Comparison of ENCODE assay signal across 29 cellular contexts in genomic region chr2:195573314-195573713, GRCh38.
DNase-seq lines count a peak whose midpoint lies in the region; ATAC-seq and TF ChIP-seq lines count a peak whose summit lies in the region.
"Had no signal": no experiment of that assay in that cellular context is flagged by ENCODE, and none has a peak within 500 bp of the region (broad histone marks: within the 10 kb centered on the region; RNA-seq: fewer than 3 reads in every experiment).

No MANE protein-coding gene starts in this region.

- H3K4me1 ChIP-seq in SJCRH30, result no peaks in the 10 kb centered on the region
- H3K4me1 ChIP-seq: ascending aorta, gastroesophageal sphincter, neural progenitor cell, right lobe of liver had no signal

- H3K27ac ChIP-seq in angular gyrus (ENCODE audit: low read depth, low read length), result peak overlapping the region; percentile 62
- peak overlapping the region; percentile 20 for H3K27ac ChIP-seq in temporal lobe (ENCODE audit: low read depth, low read length)
- H3K27ac ChIP-seq in SJCRH30, result no peak overlapping the region
- H3K27ac ChIP-seq: ascending aorta, esophagus muscularis mucosa, gastroesophageal sphincter, HL-60, neural progenitor cell, right lobe of liver, tibial nerve, WERI-Rb-1 had no signal

- peaks cover 30 to 40% of the 10 kb centered on the region in 2 donors for H3K4me1 Mint-ChIP-seq in natural killer cell treated with Interleukin-12 subunit alpha and Interleukin-12 subunit beta and Interleukin-15 and Interleukin-18, amount 100 ng/mL, for 72 hours (ENCODE audit: low read depth in 2 of 2)
- H3K4me1 Mint-ChIP-seq in natural killer cell, result peaks cover 17 to 18% of the 10 kb centered on the region in 2 donors

- no peaks in the 10 kb centered on the region for H3K9me3 Mint-ChIP-seq in natural killer cell treated with Interleukin-12 subunit alpha and Interleukin-12 subunit beta and Interleukin-15 and Interleukin-18, amount 100 ng/mL, for 72 hours
- H3K9me3 Mint-ChIP-seq in natural killer cell, result no peaks in the 10 kb centered on the region
- H3K9me3 Mint-ChIP-seq: CD8-positive, alpha-beta memory T cell had no signal

- no peak for DNase-seq in natural killer cell treated with Interleukin-12 subunit alpha and Interleukin-12 subunit beta and Interleukin-15 and Interleukin-18, amount 100 ng/mL, for 72 hours (ENCODE audit: low spot score)
- no peak for DNase-seq in natural killer cell
- DNase-seq in HCEC 1CT, result peak; percentile 15
- no peak for DNase-seq in SJCRH30
- no peak for DNase-seq in posterior cingulate gyrus
- DNase-seq: CD8-positive, alpha-beta memory T cell; cortex of kidney; endodermal cell; NCI-H1092; NCI-H1930; NCI-H2227 treated with DMSO at 0.1 percent for 48 hours; NCI-H82; right lobe of liver; SK-N-SH; stimulated activated CD4-positive, alpha-beta T cell treated with anti-CD3 and anti-CD28 coated beads, Interleukin-12 subunit alpha, Interleukin-12 subunit beta, amount 100 ng/mL, for 4 hours; stimulated activated CD4-positive, alpha-beta T cell treated with anti-CD3 and anti-CD28 coated beads, Interleukin-4, amount 100 ng/mL, for 4 hours; T-helper 9 cell; WERI-Rb-1 had no signal

- H3K27me3 ChIP-seq in SJCRH30, result peaks cover 5% of the 10 kb centered on the region; the same call in 1 of the 2 replicates
- H3K27me3 ChIP-seq: ascending aorta, esophagus muscularis mucosa, gastroesophageal sphincter, neural progenitor cell, right lobe of liver, tibial nerve had no signal

- intact Hi-C loops in natural killer cell (cut with micrococcal nuclease) (no loop called here), posterior cingulate gyrus (cut with DNase I) (no loop called here)

- H3K4me3 Mint-ChIP-seq in natural killer cell treated with Interleukin-12 subunit alpha and Interleukin-12 subunit beta and Interleukin-15 and Interleukin-18, amount 100 ng/mL, for 72 hours, result no peak overlapping the region
- no peak overlapping the region for H3K4me3 Mint-ChIP-seq in natural killer cell
- H3K4me3 Mint-ChIP-seq: activated naive CD8-positive, alpha-beta T cell; CD8-positive, alpha-beta memory T cell; endodermal cell; neural progenitor cell; stimulated activated naive CD8-positive, alpha-beta T cell treated with anti-CD3 and anti-CD28 coated beads, Interleukin-15, Interleukin-2, amounts not matched to agents 100 ng/mL and 50 ng/mL, for 24 hours had no signal

- no peaks in the 10 kb centered on the region for H3K9me3 ChIP-seq in SJCRH30 (replicated peaks)
- H3K9me3 ChIP-seq: ascending aorta, esophagus muscularis mucosa, gastroesophageal sphincter, right lobe of liver, SK-N-SH, tibial nerve had no signal

- peaks cover 5% of the 10 kb centered on the region for H3K36me3 Mint-ChIP-seq in natural killer cell treated with Interleukin-12 subunit alpha and Interleukin-12 subunit beta and Interleukin-15 and Interleukin-18, amount 100 ng/mL, for 72 hours
- H3K36me3 Mint-ChIP-seq in natural killer cell, result no peaks in the 10 kb centered on the region
- H3K36me3 Mint-ChIP-seq: CD8-positive, alpha-beta memory T cell; neural progenitor cell had no signal

- H3K4me3 ChIP-seq in SJCRH30, result no peak overlapping the region
- H3K4me3 ChIP-seq: ascending aorta, esophagus muscularis mucosa, gastroesophageal sphincter, neural progenitor cell, right lobe of liver, tibial nerve had no signal

- ATAC-seq in natural killer cell treated with Interleukin-12 subunit alpha and Interleukin-12 subunit beta and Interleukin-15 and Interleukin-18, amount 100 ng/mL, for 72 hours, result no peak
- no peak for ATAC-seq in natural killer cell
- no peak for ATAC-seq in activated CD4-positive, CD25-positive, alpha-beta regulatory T cell treated with anti-CD3 and anti-CD28 coated beads, Interleukin-2, amount 50 U/mL, for 24 hours
- ATAC-seq: gastroesophageal sphincter, right lobe of liver had no signal

- peak overlapping the region; percentile 15 to 73 for H3K27ac Mint-ChIP-seq in natural killer cell treated with Interleukin-12 subunit alpha and Interleukin-12 subunit beta and Interleukin-15 and Interleukin-18, amount 100 ng/mL, for 72 hours
- no peak overlapping the region for H3K27ac Mint-ChIP-seq in natural killer cell
- H3K27ac Mint-ChIP-seq: endodermal cell; neural progenitor cell; stimulated activated naive CD8-positive, alpha-beta T cell treated with anti-CD3 and anti-CD28 coated beads, Interleukin-15, Interleukin-2, amounts not matched to agents 100 ng/mL and 50 ng/mL, for 24 hours had no signal

- H3K27me3 Mint-ChIP-seq in natural killer cell treated with Interleukin-12 subunit alpha and Interleukin-12 subunit beta and Interleukin-15 and Interleukin-18, amount 100 ng/mL, for 72 hours, result no peaks in the 10 kb centered on the region
- no peaks in the 10 kb centered on the region for H3K27me3 Mint-ChIP-seq in natural killer cell (ENCODE audit: low read depth in 2 of 2)
- H3K27me3 Mint-ChIP-seq: activated naive CD8-positive, alpha-beta T cell; CD8-positive, alpha-beta memory T cell; stimulated activated naive CD8-positive, alpha-beta T cell treated with anti-CD3 and anti-CD28 coated beads, Interleukin-15, Interleukin-2, amounts not matched to agents 100 ng/mL and 50 ng/mL, for 24 hours had no signal

- no peak for TF ChIP-seq CTCF in natural killer cell (IDR thresholded peaks at IDR 0.05)

- no peaks in the 10 kb centered on the region for H3K36me3 ChIP-seq in SJCRH30
- H3K36me3 ChIP-seq: ascending aorta, esophagus muscularis mucosa, gastroesophageal sphincter, neural progenitor cell, right lobe of liver, tibial nerve, WERI-Rb-1 had no signal

Comparison
In these comparisons a context has a peak if more than half of its experiments do, and no peak if none do; other contexts are left out.
1. H3K27ac Mint-ChIP-seq: peak in natural killer cell treated with Interleukin-12 subunit alpha and Interleukin-12 subunit beta and Interleukin-15 and Interleukin-18, amount 100 ng/mL, for 72 hours (2 of 2); none in natural killer cell (0 of 2).